Comparison of ENCODE assay signal across 25 cellular contexts in genomic region chr15:98425173-98425572, GRCh38.
"Had no signal": no experiment of that assay in that cellular context is flagged by ENCODE, and none has a peak within 500 bp of the region (broad histone marks: within the 10 kb centered on the region; RNA-seq: fewer than 3 reads in every experiment).

No MANE protein-coding gene starts in this region.

- H3K4me3 ChIP-seq: colonic mucosa, coronary artery, dorsolateral prefrontal cortex, esophagus muscularis mucosa, esophagus squamous epithelium, gastrocnemius medialis, gastroesophageal sphincter, heart left ventricle, heart right ventricle had no signal

- H3K4me3 Mint-ChIP-seq: dendritic cell treated with granulocyte-macrophage colony-stimulating factor and Interleukin-4, amounts not matched to agents 40 ng/mL and 50 ng/mL, for 4 days; effector memory CD8-positive, alpha-beta T cell; endodermal cell had no signal

- H3K27ac ChIP-seq: colonic mucosa, coronary artery, dorsolateral prefrontal cortex, epithelial cell of prostate, esophagus muscularis mucosa, esophagus squamous epithelium, foreskin keratinocyte, gastrocnemius medialis, gastroesophageal sphincter, heart left ventricle, heart right ventricle had no signal

- H3K36me3 ChIP-seq: colonic mucosa, esophagus muscularis mucosa, esophagus squamous epithelium, gastrocnemius medialis, gastroesophageal sphincter, heart left ventricle, heart right ventricle had no signal

- ATAC-seq: effector memory CD8-positive, alpha-beta T cell; esophagus mucosa; gastrocnemius medialis; gastroesophageal sphincter; heart left ventricle; heart right ventricle had no signal

- DNase-seq: colonic mucosa; cortex of kidney; dermis blood vessel endothelial cell; dorsolateral prefrontal cortex; effector CD4-positive, alpha-beta T cell; effector CD8-positive, alpha-beta T cell; effector memory CD4-positive, alpha-beta T cell; effector memory CD8-positive, alpha-beta T cell; endodermal cell; erythroblast; esophagus squamous epithelium; foreskin fibroblast; foreskin melanocyte; gastrocnemius medialis; glutamatergic neuron; head of caudate nucleus; heart left ventricle; heart right ventricle had no signal

- H3K27ac Mint-ChIP-seq: dendritic cell treated with granulocyte-macrophage colony-stimulating factor and Interleukin-4, amounts not matched to agents 40 ng/mL and 50 ng/mL, for 4 days; effector memory CD8-positive, alpha-beta T cell; endodermal cell had no signal

- H3K9me3 ChIP-seq: colonic mucosa, esophagus muscularis mucosa, esophagus squamous epithelium, gastrocnemius medialis, gastroesophageal sphincter had no signal

- H3K4me1 Mint-ChIP-seq: endodermal cell had no signal

- H3K4me1 ChIP-seq: foreskin keratinocyte had no signal

- H3K9me3 Mint-ChIP-seq: dendritic cell treated with granulocyte-macrophage colony-stimulating factor and Interleukin-4, amounts not matched to agents 40 ng/mL and 50 ng/mL, for 4 days; effector memory CD8-positive, alpha-beta T cell had no signal
